1 cellular context compared by ENCODE assay signal in genomic region chr7:70029993-70030392, GRCh38.
TF ChIP-seq lines count a peak whose summit lies in the region.

No MANE protein-coding gene starts in this region.

TF ChIP-seq in GM12878, 131 proteins besides CTCF, POLR2A, EP300 and RAD21 (continued from another document):
- TF ChIP-seq ZNF384 (IDR thresholded peaks at IDR 0.05; ENCODE audit: borderline replicate concordance, low read depth, low read length): no peak
- no peak for TF ChIP-seq ATF3 (IDR thresholded peaks at IDR 0.05; ENCODE audit: borderline replicate concordance, extremely low read depth, low read depth, low read length)
- TF ChIP-seq ASH2L (IDR thresholded peaks at IDR 0.05; ENCODE audit: borderline replicate concordance, low read depth): no peak
- no peak for TF ChIP-seq HDAC2 (IDR thresholded peaks at IDR 0.05)
- TF ChIP-seq NFIC (IDR thresholded peaks at IDR 0.05; ENCODE audit: low read depth, low read length): peak; percentile 6; the same call in 1 of the 2 replicates
- TF ChIP-seq RAD51 (IDR thresholded peaks at IDR 0.05): 0 out of 2 replicates have a peak, but pooled peaks have one; percentile 26
TF ChIP-seq in GM12878: peak in this region for 4.
